ENCODE assay signal across 9 cellular contexts in genomic region chr1:66330711-66331110, GRCh38.
DNase-seq lines count a peak whose midpoint lies in the region; ATAC-seq, FAIRE-seq and TF ChIP-seq lines count a peak whose summit lies in the region.
"Had no signal": no experiment of that assay in that cellular context is flagged by ENCODE, and none has a peak within 500 bp of the region (broad histone marks: within the 10 kb centered on the region; RNA-seq: fewer than 3 reads in every experiment).

No MANE protein-coding gene starts in this region.

- H3K4me3 Mint-ChIP-seq in dendritic cell treated with granulocyte-macrophage colony-stimulating factor and Interleukin-4, amounts not matched to agents 40 ng/mL and 50 ng/mL, for 4 days: peak overlapping the region; percentile 7

- peaks cover 34% of the 10 kb centered on the region; the same call in 1 of the 2 replicates for H3K79me2 ChIP-seq in OCI-LY7 (ENCODE audit: insufficient read depth, low read depth, low read length)

- no peaks in the 10 kb centered on the region for H3K27me3 Mint-ChIP-seq in dendritic cell treated with granulocyte-macrophage colony-stimulating factor and Interleukin-4, amounts not matched to agents 40 ng/mL and 50 ng/mL, for 4 days

- no peak for ATAC-seq in GM19035 (IDR thresholded peaks at IDR 0.05; ENCODE audit: unreplicated experiment)
- no peak for ATAC-seq in GM19397 (IDR thresholded peaks at IDR 0.05; ENCODE audit: unreplicated experiment)

- DNase-seq in GM19239 (ENCODE audit: insufficient read length, low spot score) (no peak), OCI-LY7 (ENCODE audit: low spot score) (peak; percentile 62), NCI-H1092 treated with DMSO at 0.1 percent for 48 hours (lab: John Stamatoyannopoulos, UW) (no peak), GM13977 (ENCODE audit: low spot score) (no peak)
- DNase-seq: NCI-H187 had no signal

- H3K4me2 ChIP-seq in OCI-LY7 (ENCODE audit: low read length): peak overlapping the region; percentile 80

- peak overlapping the region; percentile 81 to 94 (median 92) for H3K9ac ChIP-seq in skeletal muscle tissue (ENCODE audit: low read depth in 1 of 3, low read length in 3 of 3)

- peak overlapping the region; percentile 77 for H3K4me3 ChIP-seq in OCI-LY7 (ENCODE audit: low read depth, low read length, poor library complexity, severe bottlenecking)
- H3K4me3 ChIP-seq in skeletal muscle tissue (ENCODE audit: low read length in 3 of 3): peak overlapping the region; percentile 13 to 97 (median 79)

- H3K27ac ChIP-seq in OCI-LY7 (ENCODE audit: low read depth, low read length, poor library complexity, severe bottlenecking) (peak overlapping the region; percentile 93), skeletal muscle tissue (ENCODE audit: low read depth, low read length) (peak overlapping the region; percentile 94)

- BruUV-seq in OCI-LY7 (replicated peaks; lab: Mats Ljungman, UMichigan): no TSS peak

- TF ChIP-seq CTCF in OCI-LY7 (conservative IDR thresholded peaks at IDR 0.05; ENCODE audit: low read length) (no peak), GM13977 (IDR thresholded peaks at IDR 0.05; ENCODE audit: extremely low read depth, insufficient read depth, missing control alignments) (no peak)

- no peaks in the 10 kb centered on the region for H3K36me3 ChIP-seq in OCI-LY7 (ENCODE audit: insufficient read depth, low read length)
- peaks cover 0 to 3% (median 0%) of the 10 kb centered on the region in 3 donors for H3K36me3 ChIP-seq in skeletal muscle tissue (ENCODE audit: control insufficient read depth in 3 of 3, insufficient read depth in 3 of 3, low read length in 3 of 3)

- no peaks in the 10 kb centered on the region for H3K36me3 Mint-ChIP-seq in dendritic cell treated with granulocyte-macrophage colony-stimulating factor and Interleukin-4, amounts not matched to agents 40 ng/mL and 50 ng/mL, for 4 days (ENCODE audit: low read depth)

- H3K9me3 ChIP-seq in OCI-LY7 (ENCODE audit: low read length): no peaks in the 10 kb centered on the region
- no peaks in the 10 kb centered on the region for H3K9me3 ChIP-seq in skeletal muscle tissue (ENCODE audit: control insufficient read depth in 3 of 3, low read length in 3 of 3)

- H3K4me1 ChIP-seq in OCI-LY7 (ENCODE audit: insufficient read depth, low read length, poor library complexity, severe bottlenecking) (peaks cover 61% of the 10 kb centered on the region), skeletal muscle tissue (ENCODE audit: control insufficient read depth in 3 of 3, insufficient read depth in 3 of 3, low read length in 3 of 3) (peaks cover 2 to 25% (median 20%) of the 10 kb centered on the region in 3 donors)

- H3K9me2 ChIP-seq in OCI-LY7 (ENCODE audit: insufficient read depth, low read length): no peaks in the 10 kb centered on the region

- intact Hi-C loops in OCI-LY7 (cut with micrococcal nuclease; ENCODE audit: unreplicated experiment): loop anchor here (1.0 to 5.0 kb wide), 2 partner anchors 59 to 437 kb away; no protein-coding TSS in a partner anchor
- intact Hi-C loops in dendritic cell treated with granulocyte-macrophage colony-stimulating factor and Interleukin-4, amounts not matched to agents 40 ng/mL and 50 ng/mL, for 4 days (cut with micrococcal nuclease): loop anchor here (5.0 to 10.0 kb wide), 5 partner anchors 33 to 906 kb away; partner anchors contain the start of genes LEPR and LEPROT

- H3K27ac Mint-ChIP-seq in dendritic cell treated with granulocyte-macrophage colony-stimulating factor and Interleukin-4, amounts not matched to agents 40 ng/mL and 50 ng/mL, for 4 days: peak overlapping the region; percentile 43

- in situ Hi-C loops in GM13977 (cut with MboI; ENCODE audit: low pct_unique_long_range_greater_than_20kb, low sequenced_read_pairs, unreplicated experiment): no loop called here

- H4K20me1 ChIP-seq in OCI-LY7 (ENCODE audit: insufficient read depth, low read length): no peaks in the 10 kb centered on the region

- POLR2A ChIA-PET in OCI-LY7 (lab: Charles Lee): interaction anchor here (0.5 to 9.5 kb wide), 11 partner anchors 9 to 500 kb away, joined by 3 to 97 read pairs (median 4); no protein-coding TSS in a partner anchor

- CTCF ChIA-PET in OCI-LY7 (lab: Charles Lee; ENCODE audit: unreplicated experiment): interaction anchor here (0.6 to 0.9 kb wide), 2 partner anchors 12 to 56 kb away, joined by 3 read pairs; no protein-coding TSS in a partner anchor

- no peaks in the 10 kb centered on the region for H3K9me3 Mint-ChIP-seq in dendritic cell treated with granulocyte-macrophage colony-stimulating factor and Interleukin-4, amounts not matched to agents 40 ng/mL and 50 ng/mL, for 4 days

- peaks cover 46% of the 10 kb centered on the region for H3K4me1 Mint-ChIP-seq in dendritic cell treated with granulocyte-macrophage colony-stimulating factor and Interleukin-4, amounts not matched to agents 40 ng/mL and 50 ng/mL, for 4 days (ENCODE audit: low read depth)

- peak overlapping the region; percentile 87 for H2AFZ ChIP-seq in OCI-LY7 (ENCODE audit: low read length)

- no peaks in the 10 kb centered on the region for H3K27me3 ChIP-seq in skeletal muscle tissue (ENCODE audit: control insufficient read depth in 3 of 3, insufficient read depth in 3 of 3, low read length in 3 of 3)

- FAIRE-seq in GM19239 (lab: Jason Lieb, UNC): peak; percentile 96
